3 cellular contexts compared by ENCODE assay signal in genomic region chr7:38777609-38778008, GRCh38.
TF ChIP-seq lines count a peak whose summit lies in the region.

No MANE protein-coding gene starts in this region.

TF ChIP-seq in A549, 52 proteins besides CTCF, POLR2A, EP300 and RAD21:
- TF ChIP-seq FOXS1 (CRISPR knock-in tag; IDR thresholded peaks at IDR 0.05) (no peak), MAFK (IDR thresholded peaks at IDR 0.05; ENCODE audit: partially characterized antibody) (peak; percentile 66), TP53 (CRISPR knock-in tag; IDR thresholded peaks at IDR 0.05) (no peak)

TF ChIP-seq in IMR-90, 13 proteins besides CTCF, POLR2A, EP300 and RAD21:
- TF ChIP-seq ELK1 (IDR thresholded peaks at IDR 0.05; ENCODE audit: borderline replicate concordance, low read depth, low read length) (no peak), SMC3 (IDR thresholded peaks at IDR 0.05; ENCODE audit: low read depth, low read length) (no peak), CEBPB (IDR thresholded peaks at IDR 0.05; ENCODE audit: low read depth, low read length) (no peak), CHD1 (IDR thresholded peaks at IDR 0.05; ENCODE audit: low read depth, low read length) (no peak), NFE2L2 (IDR thresholded peaks at IDR 0.05; ENCODE audit: low read depth, low read length) (no peak), MXI1 (IDR thresholded peaks at IDR 0.05; ENCODE audit: borderline replicate concordance, low read depth, low read length) (no peak), MAFK (IDR thresholded peaks at IDR 0.05; ENCODE audit: low read depth, low read length) (peak; percentile 65), RFX5 (IDR thresholded peaks at IDR 0.05; ENCODE audit: low read depth, low read length) (no peak)

TF ChIP-seq in neural cell, 6 proteins besides CTCF, POLR2A, EP300 and RAD21:
- TF ChIP-seq EZH2 (IDR thresholded peaks at IDR 0.05; ENCODE audit: borderline replicate concordance, insufficient read depth, low read length, poor library complexity, severe bottlenecking) (no peak), SMC3 (conservative IDR thresholded peaks at IDR 0.05; ENCODE audit: poor library complexity) (no peak), POLR2AphosphoS5 (IDR thresholded peaks at IDR 0.05) (no peak), TAF1 (IDR thresholded peaks at IDR 0.05; ENCODE audit: low read depth) (no peak), REST (IDR thresholded peaks at IDR 0.05; ENCODE audit: borderline replicate concordance) (no peak), MXI1 (conservative IDR thresholded peaks at IDR 0.05; ENCODE audit: poor library complexity, severe bottlenecking) (no peak)
